Comparison of ENCODE assay signal across 1 cellular context in genomic region chr3:46578973-46579755, GRCh38.
TF ChIP-seq lines count a peak whose summit lies in the region.

No MANE protein-coding gene starts in this region.

TF ChIP-seq in HepG2, 621 proteins besides CTCF, POLR2A, EP300 and RAD21 (continued from another document and continues in another):
- TF ChIP-seq, protein P1, sequence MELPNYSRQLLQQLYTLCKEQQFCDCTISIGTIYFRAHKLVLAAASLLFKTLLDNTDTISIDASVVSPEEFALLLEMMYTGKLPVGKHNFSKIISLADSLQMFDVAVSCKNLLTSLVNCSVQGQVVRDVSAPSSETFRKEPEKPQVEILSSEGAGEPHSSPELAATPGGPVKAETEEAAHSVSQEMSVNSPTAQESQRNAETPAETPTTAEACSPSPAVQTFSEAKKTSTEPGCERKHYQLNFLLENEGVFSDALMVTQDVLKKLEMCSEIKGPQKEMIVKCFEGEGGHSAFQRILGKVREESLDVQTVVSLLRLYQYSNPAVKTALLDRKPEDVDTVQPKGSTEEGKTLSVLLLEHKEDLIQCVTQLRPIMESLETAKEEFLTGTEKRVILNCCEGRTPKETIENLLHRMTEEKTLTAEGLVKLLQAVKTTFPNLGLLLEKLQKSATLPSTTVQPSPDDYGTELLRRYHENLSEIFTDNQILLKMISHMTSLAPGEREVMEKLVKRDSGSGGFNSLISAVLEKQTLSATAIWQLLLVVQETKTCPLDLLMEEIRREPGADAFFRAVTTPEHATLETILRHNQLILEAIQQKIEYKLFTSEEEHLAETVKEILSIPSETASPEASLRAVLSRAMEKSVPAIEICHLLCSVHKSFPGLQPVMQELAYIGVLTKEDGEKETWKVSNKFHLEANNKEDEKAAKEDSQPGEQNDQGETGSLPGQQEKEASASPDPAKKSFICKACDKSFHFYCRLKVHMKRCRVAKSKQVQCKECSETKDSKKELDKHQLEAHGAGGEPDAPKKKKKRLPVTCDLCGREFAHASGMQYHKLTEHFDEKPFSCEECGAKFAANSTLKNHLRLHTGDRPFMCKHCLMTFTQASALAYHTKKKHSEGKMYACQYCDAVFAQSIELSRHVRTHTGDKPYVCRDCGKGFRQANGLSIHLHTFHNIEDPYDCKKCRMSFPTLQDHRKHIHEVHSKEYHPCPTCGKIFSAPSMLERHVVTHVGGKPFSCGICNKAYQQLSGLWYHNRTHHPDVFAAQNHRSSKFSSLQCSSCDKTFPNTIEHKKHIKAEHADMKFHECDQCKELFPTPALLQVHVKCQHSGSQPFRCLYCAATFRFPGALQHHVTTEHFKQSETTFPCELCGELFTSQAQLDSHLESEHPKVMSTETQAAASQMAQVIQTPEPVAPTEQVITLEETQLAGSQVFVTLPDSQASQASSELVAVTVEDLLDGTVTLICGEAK (IDR thresholded peaks at IDR 0.05), result no peak
- TF ChIP-seq, protein P1 (CRISPR knock-in tag; IDR thresholded peaks at IDR 0.05), result no peak
- TF ChIP-seq ZFP36L2 (CRISPR knock-in tag; IDR thresholded peaks at IDR 0.05) (no peak), ZNF768 (CRISPR knock-in tag; IDR thresholded peaks at IDR 0.05) (no peak), ZBTB21 (CRISPR knock-in tag; IDR thresholded peaks at IDR 0.05) (no peak), SMYD3 (CRISPR knock-in tag; IDR thresholded peaks at IDR 0.05) (no peak; the same call in 1 of the 2 replicates), ZNF784 (CRISPR knock-in tag; IDR thresholded peaks at IDR 0.05; ENCODE audit: borderline replicate concordance) (no peak), KLF12 (CRISPR knock-in tag; IDR thresholded peaks at IDR 0.05; ENCODE audit: borderline replicate concordance) (no peak), ZNF883 (CRISPR knock-in tag; IDR thresholded peaks at IDR 0.05; ENCODE audit: not compliant biosample characterization) (no peak), SUZ12 (IDR thresholded peaks at IDR 0.05; ENCODE audit: low read depth, low read length) (no peak), ARNTL (CRISPR knock-in tag; IDR thresholded peaks at IDR 0.05) (no peak), SMARCC2 (IDR thresholded peaks at IDR 0.05) (no peak), ZFP82 (CRISPR knock-in tag; IDR thresholded peaks at IDR 0.05; ENCODE audit: borderline replicate concordance) (no peak), RFX5 (IDR thresholded peaks at IDR 0.05; ENCODE audit: low read depth, low read length) (no peak), PAX8 (CRISPR knock-in tag; IDR thresholded peaks at IDR 0.05; ENCODE audit: borderline replicate concordance) (no peak), ETV6 (CRISPR knock-in tag; conservative IDR thresholded peaks at IDR 0.05) (0 out of 2 replicates have a peak, but pooled peaks have one; percentile 56), ZNF766 (CRISPR knock-in tag; IDR thresholded peaks at IDR 0.05; ENCODE audit: borderline replicate concordance) (no peak), ZNF180 (CRISPR knock-in tag; IDR thresholded peaks at IDR 0.05; ENCODE audit: borderline replicate concordance, low read depth) (no peak), EED (CRISPR knock-in tag; IDR thresholded peaks at IDR 0.05) (no peak), SETDB1 (CRISPR knock-in tag; IDR thresholded peaks at IDR 0.05; ENCODE audit: borderline replicate concordance) (no peak), KMT2A (CRISPR knock-in tag; IDR thresholded peaks at IDR 0.05) (no peak), ZSCAN25 (CRISPR knock-in tag; IDR thresholded peaks at IDR 0.05) (no peak), ZFP1 (CRISPR knock-in tag; IDR thresholded peaks at IDR 0.05) (no peak), YEATS4 (CRISPR knock-in tag; IDR thresholded peaks at IDR 0.05; ENCODE audit: borderline replicate concordance) (no peak), ZNF749 (CRISPR knock-in tag; IDR thresholded peaks at IDR 0.05; ENCODE audit: borderline replicate concordance) (no peak), ZNF678 (CRISPR knock-in tag; IDR thresholded peaks at IDR 0.05) (no peak), ZNF251 (CRISPR knock-in tag; IDR thresholded peaks at IDR 0.05) (no peak), ZNF547 (CRISPR knock-in tag; IDR thresholded peaks at IDR 0.05) (no peak), ZNF816 (CRISPR knock-in tag; IDR thresholded peaks at IDR 0.05; ENCODE audit: borderline replicate concordance) (no peak), ZNF441 (CRISPR knock-in tag; IDR thresholded peaks at IDR 0.05; ENCODE audit: borderline replicate concordance) (no peak), ADNP (CRISPR knock-in tag; IDR thresholded peaks at IDR 0.05) (no peak), CREB1 (IDR thresholded peaks at IDR 0.05) (no peak), CREB1 (CRISPR knock-in tag; IDR thresholded peaks at IDR 0.05) (0 out of 2 replicates have a peak, but pooled peaks have one; percentile 19), PCBP1 (IDR thresholded peaks at IDR 0.05; ENCODE audit: borderline replicate concordance, low read depth, low read length) (no peak), SNAPC2 (CRISPR knock-in tag; IDR thresholded peaks at IDR 0.05) (no peak), SOX13 (IDR thresholded peaks at IDR 0.05) (peak; percentile 90), SOX13 (CRISPR knock-in tag; conservative IDR thresholded peaks at IDR 0.05 in 1 of 2, IDR thresholded peaks at IDR 0.05 in 1 of 2) (peak in 1 of 2 experiments; percentile 97; a peak in 2 of 4 replicates), ZKSCAN5 (CRISPR knock-in tag; IDR thresholded peaks at IDR 0.05) (no peak), ZBTB1 (CRISPR knock-in tag; IDR thresholded peaks at IDR 0.05; ENCODE audit: borderline replicate concordance) (no peak), ZNF383 (CRISPR knock-in tag; IDR thresholded peaks at IDR 0.05; ENCODE audit: borderline replicate concordance) (no peak), MED8 (CRISPR knock-in tag; IDR thresholded peaks at IDR 0.05; ENCODE audit: insufficient replicate concordance) (no peak)
- TF ChIP-seq, protein P2, sequence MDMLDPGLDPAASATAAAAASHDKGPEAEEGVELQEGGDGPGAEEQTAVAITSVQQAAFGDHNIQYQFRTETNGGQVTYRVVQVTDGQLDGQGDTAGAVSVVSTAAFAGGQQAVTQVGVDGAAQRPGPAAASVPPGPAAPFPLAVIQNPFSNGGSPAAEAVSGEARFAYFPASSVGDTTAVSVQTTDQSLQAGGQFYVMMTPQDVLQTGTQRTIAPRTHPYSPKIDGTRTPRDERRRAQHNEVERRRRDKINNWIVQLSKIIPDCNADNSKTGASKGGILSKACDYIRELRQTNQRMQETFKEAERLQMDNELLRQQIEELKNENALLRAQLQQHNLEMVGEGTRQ (IDR thresholded peaks at IDR 0.05; ENCODE audit: low read depth, low read length), result no peak
- TF ChIP-seq, protein P2 (CRISPR knock-in tag; IDR thresholded peaks at IDR 0.05; ENCODE audit: borderline replicate concordance), result no peak
- TF ChIP-seq, protein P3, sequence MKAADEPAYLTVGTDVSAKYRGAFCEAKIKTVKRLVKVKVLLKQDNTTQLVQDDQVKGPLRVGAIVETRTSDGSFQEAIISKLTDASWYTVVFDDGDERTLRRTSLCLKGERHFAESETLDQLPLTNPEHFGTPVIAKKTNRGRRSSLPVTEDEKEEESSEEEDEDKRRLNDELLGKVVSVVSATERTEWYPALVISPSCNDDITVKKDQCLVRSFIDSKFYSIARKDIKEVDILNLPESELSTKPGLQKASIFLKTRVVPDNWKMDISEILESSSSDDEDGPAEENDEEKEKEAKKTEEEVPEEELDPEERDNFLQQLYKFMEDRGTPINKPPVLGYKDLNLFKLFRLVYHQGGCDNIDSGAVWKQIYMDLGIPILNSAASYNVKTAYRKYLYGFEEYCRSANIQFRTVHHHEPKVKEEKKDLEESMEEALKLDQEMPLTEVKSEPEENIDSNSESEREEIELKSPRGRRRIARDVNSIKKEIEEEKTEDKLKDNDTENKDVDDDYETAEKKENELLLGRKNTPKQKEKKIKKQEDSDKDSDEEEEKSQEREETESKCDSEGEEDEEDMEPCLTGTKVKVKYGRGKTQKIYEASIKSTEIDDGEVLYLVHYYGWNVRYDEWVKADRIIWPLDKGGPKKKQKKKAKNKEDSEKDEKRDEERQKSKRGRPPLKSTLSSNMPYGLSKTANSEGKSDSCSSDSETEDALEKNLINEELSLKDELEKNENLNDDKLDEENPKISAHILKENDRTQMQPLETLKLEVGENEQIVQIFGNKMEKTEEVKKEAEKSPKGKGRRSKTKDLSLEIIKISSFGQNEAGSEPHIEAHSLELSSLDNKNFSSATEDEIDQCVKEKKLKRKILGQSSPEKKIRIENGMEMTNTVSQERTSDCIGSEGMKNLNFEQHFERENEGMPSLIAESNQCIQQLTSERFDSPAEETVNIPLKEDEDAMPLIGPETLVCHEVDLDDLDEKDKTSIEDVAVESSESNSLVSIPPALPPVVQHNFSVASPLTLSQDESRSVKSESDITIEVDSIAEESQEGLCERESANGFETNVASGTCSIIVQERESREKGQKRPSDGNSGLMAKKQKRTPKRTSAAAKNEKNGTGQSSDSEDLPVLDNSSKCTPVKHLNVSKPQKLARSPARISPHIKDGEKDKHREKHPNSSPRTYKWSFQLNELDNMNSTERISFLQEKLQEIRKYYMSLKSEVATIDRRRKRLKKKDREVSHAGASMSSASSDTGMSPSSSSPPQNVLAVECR (CRISPR knock-in tag; IDR thresholded peaks at IDR 0.05; ENCODE audit: borderline replicate concordance), result peak; percentile 18; the same call in 1 of the 2 replicates
- TF ChIP-seq, protein P4, sequence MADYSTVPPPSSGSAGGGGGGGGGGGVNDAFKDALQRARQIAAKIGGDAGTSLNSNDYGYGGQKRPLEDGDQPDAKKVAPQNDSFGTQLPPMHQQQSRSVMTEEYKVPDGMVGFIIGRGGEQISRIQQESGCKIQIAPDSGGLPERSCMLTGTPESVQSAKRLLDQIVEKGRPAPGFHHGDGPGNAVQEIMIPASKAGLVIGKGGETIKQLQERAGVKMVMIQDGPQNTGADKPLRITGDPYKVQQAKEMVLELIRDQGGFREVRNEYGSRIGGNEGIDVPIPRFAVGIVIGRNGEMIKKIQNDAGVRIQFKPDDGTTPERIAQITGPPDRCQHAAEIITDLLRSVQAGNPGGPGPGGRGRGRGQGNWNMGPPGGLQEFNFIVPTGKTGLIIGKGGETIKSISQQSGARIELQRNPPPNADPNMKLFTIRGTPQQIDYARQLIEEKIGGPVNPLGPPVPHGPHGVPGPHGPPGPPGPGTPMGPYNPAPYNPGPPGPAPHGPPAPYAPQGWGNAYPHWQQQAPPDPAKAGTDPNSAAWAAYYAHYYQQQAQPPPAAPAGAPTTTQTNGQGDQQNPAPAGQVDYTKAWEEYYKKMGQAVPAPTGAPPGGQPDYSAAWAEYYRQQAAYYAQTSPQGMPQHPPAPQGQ (CRISPR knock-in tag; IDR thresholded peaks at IDR 0.05; ENCODE audit: borderline replicate concordance), result no peak
- TF ChIP-seq, protein P5, sequence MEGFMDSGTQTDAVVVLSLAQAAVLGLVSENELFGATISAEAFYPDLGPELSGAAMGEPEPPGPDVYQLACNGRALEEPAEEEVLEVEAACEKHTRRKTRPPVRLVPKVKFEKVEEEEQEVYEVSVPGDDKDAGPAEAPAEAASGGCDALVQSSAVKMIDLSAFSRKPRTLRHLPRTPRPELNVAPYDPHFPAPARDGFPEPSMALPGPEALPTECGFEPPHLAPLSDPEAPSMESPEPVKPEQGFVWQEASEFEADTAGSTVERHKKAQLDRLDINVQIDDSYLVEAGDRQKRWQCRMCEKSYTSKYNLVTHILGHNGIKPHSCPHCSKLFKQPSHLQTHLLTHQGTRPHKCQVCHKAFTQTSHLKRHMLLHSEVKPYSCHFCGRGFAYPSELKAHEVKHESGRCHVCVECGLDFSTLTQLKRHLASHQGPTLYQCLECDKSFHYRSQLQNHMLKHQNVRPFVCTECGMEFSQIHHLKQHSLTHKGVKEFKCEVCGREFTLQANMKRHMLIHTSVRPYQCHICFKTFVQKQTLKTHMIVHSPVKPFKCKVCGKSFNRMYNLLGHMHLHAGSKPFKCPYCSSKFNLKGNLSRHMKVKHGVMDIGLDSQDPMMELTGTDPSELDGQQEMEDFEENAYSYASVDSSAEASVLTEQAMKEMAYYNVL (CRISPR knock-in tag; IDR thresholded peaks at IDR 0.05; ENCODE audit: borderline replicate concordance), result peak; percentile 73; the same call in 1 of the 2 replicates
